In the genomic region with DNA sequence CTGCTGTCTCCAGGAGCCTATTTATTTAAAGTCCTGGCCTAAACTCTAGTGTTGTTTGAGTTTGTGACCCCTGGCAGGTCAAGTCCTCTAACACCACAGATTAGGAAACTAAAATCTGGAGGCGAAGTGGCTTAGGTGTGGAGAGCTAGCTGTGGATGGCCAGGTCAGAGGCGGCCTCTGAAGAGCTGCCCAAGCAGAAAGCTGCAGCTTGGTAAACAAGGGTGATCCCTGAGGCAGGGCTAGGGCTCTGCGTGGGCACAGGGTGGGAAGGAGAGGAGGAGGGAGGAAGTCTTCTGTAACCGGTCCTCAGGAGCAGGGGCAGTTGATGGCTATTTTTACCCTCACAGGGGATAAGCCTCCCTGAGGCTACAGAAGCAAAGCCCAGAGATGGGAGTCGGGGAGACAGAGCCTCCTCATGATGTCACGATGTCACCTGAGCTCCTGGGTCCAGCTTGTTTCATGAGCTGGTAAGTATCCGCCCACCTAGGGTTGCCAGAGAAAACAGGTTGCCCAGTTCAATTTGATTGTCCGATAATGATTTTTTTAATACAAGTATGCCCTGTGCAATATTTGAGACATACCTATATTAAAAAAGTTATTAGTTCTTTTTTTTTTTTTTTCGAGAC, we compare ENCODE assay signal across 15 cellular contexts.
"Had no signal": no experiment of that assay in that cellular context is flagged by ENCODE, and none has a peak within 500 bp of the region (broad histone marks: within the 10 kb centered on the region; RNA-seq: fewer than 3 reads in every experiment).

No MANE protein-coding gene starts in this region.

- H3K4me1 ChIP-seq: foreskin keratinocyte, pancreas, testis, uterus had no signal

- H3K4me1 Mint-ChIP-seq: activated naive CD8-positive, alpha-beta T cell treated with anti-CD3 and anti-CD28 coated beads, Interleukin-2, amount 10 ng/mL, durations not matched to agents 7 days and 5 days; stimulated activated naive CD8-positive, alpha-beta T cell treated with anti-CD3 and anti-CD28 coated beads, Interleukin-15, amount 100 ng/mL, for 72 hours had no signal

- H3K9me3 ChIP-seq: pancreas, testis, uterus had no signal

- H3K36me3 ChIP-seq: pancreas, uterus had no signal

- H3K36me3 Mint-ChIP-seq: activated naive CD8-positive, alpha-beta T cell treated with anti-CD3 and anti-CD28 coated beads, Interleukin-2, amount 10 ng/mL, durations not matched to agents 7 days and 5 days had no signal

- H3K27me3 ChIP-seq: pancreas, testis, uterus had no signal

- H3K27ac Mint-ChIP-seq: activated naive CD8-positive, alpha-beta T cell treated with anti-CD3 and anti-CD28 coated beads, Interleukin-2, amount 10 ng/mL, durations not matched to agents 7 days and 5 days had no signal

- H3K27ac ChIP-seq: foreskin keratinocyte, pancreas, testis, uterus had no signal

- H3K4me3 ChIP-seq: pancreas, testis, uterus had no signal

- H3K9me3 Mint-ChIP-seq: activated naive CD8-positive, alpha-beta T cell treated with anti-CD3 and anti-CD28 coated beads, Interleukin-2, amount 10 ng/mL, durations not matched to agents 7 days and 5 days; activated T-cell treated with anti-CD3 and anti-CD28 coated beads, Interleukin-2, amount 50 U/mL, for 4 hours; neural crest cell; stimulated activated naive CD8-positive, alpha-beta T cell treated with anti-CD3 and anti-CD28 coated beads, Interleukin-15, amount 100 ng/mL, for 72 hours had no signal

- DNase-seq: activated CD4-positive, alpha-beta T cell treated with anti-CD3 and anti-CD28 coated beads, Interleukin-2, amount 50 U/mL, for 48 hours; activated gamma-delta T cell treated with Interleukin-2 at 50 U/mL for 16 hours; activated naive CD8-positive, alpha-beta T cell treated with anti-CD3 and anti-CD28 coated beads, Interleukin-2, amount 10 ng/mL, durations not matched to agents 7 days and 5 days; activated T-cell treated with anti-CD3 and anti-CD28 coated beads, Interleukin-2, amount 50 U/mL, for 4 hours; aorta; foreskin keratinocyte; mesendoderm; pancreas; stimulated activated CD4-positive, alpha-beta T cell treated with anti-CD3 and anti-CD28 coated beads, Interleukin-15, amount 100 ng/mL, for 24 hours; stimulated activated CD4-positive, alpha-beta T cell treated with anti-CD3 and anti-CD28 coated beads, Interleukin-4, amount 100 ng/mL, for 24 hours; stimulated activated naive CD8-positive, alpha-beta T cell treated with anti-CD3 and anti-CD28 coated beads, Interleukin-15, amount 100 ng/mL, for 72 hours; testis; uterus had no signal

- H3K27me3 Mint-ChIP-seq: activated naive CD8-positive, alpha-beta T cell treated with anti-CD3 and anti-CD28 coated beads, Interleukin-2, amount 10 ng/mL, durations not matched to agents 7 days and 5 days; stimulated activated naive CD8-positive, alpha-beta T cell treated with anti-CD3 and anti-CD28 coated beads, Interleukin-15, amount 100 ng/mL, for 72 hours had no signal

- H3K4me3 Mint-ChIP-seq: activated naive CD8-positive, alpha-beta T cell treated with anti-CD3 and anti-CD28 coated beads, Interleukin-2, amount 10 ng/mL, durations not matched to agents 7 days and 5 days; activated T-cell treated with anti-CD3 and anti-CD28 coated beads, Interleukin-2, amount 50 U/mL, for 4 hours; neural crest cell; stimulated activated naive CD8-positive, alpha-beta T cell treated with anti-CD3 and anti-CD28 coated beads, Interleukin-15, amount 100 ng/mL, for 72 hours had no signal

- ATAC-seq: activated CD4-positive, CD25-positive, alpha-beta regulatory T cell treated with anti-CD3 and anti-CD28 coated beads, Interleukin-2, amount 50 U/mL, for 24 hours; activated T-cell treated with anti-CD3 and anti-CD28 coated beads, Interleukin-2, amount 50 U/mL, for 4 hours; foreskin keratinocyte; pancreas; stimulated activated naive CD8-positive, alpha-beta T cell treated with anti-CD3 and anti-CD28 coated beads, Interleukin-15, amount 100 ng/mL, for 72 hours had no signal
